ENCODE assay signal across 8 cellular contexts in the genomic region with DNA sequence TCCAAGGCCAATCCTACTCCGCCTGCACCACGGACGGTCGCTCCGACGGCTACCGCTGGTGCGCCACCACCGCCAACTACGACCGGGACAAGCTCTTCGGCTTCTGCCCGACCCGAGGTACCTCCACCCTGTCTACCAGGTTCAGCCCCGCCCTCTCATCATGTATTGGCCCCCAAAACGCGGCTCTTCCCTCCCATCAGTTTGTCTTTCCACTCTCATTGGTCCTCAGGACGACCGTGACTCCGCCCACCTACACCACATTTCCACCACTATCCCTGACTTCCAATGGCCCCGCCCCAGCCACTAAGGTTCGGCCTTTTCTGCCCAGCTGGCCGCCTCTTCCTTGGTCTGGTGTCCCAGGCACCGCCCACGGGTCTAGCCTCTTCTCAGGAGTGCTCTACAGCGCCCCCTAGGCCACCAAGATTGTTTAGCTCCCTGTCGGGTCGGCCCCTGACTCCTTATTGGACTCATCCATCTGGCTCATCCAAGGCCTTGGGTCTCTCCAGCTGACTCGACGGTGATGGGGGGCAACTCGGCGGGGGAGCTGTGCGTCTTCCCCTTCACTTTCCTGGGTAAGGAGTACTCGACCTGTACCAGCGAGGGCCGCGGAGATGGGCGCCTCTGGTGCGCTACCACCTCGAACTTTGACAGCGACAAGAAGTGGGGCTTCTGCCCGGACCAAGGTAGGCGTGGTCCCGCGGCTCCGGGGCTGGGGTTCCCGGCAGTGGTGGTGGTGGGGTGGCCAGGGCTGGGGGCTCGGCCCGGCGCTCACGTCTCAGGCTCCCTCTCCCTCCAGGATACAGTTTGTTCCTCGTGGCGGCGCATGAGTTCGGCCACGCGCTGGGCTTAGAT. TPM values are rescaled to one million over a fixed set of nuclear protein-coding genes. Genes with fewer than 3 reads are reported as not detected.
DNase-seq lines count a peak whose midpoint lies in the region; ATAC-seq and TF ChIP-seq lines count a peak whose summit lies in the region.

No MANE protein-coding gene starts in this region.

- no peaks in the 10 kb centered on the region for H3K9me3 ChIP-seq in mononuclear cell (ENCODE audit: low read depth, low read length)
- no peaks in the 10 kb centered on the region for H3K9me3 ChIP-seq in esophagus muscularis mucosa

- intact Hi-C loops in esophagus muscularis mucosa (cut with DNase I) = no loop called here

- no peaks in the 10 kb centered on the region for H3K36me3 ChIP-seq in esophagus muscularis mucosa

- no peak for ATAC-seq in activated CD4-positive, CD25-positive, alpha-beta regulatory T cell treated with anti-CD3 and anti-CD28 coated beads, Interleukin-2, amount 50 U/mL, for 24 hours

- 8% methylated on average over 46 of the region's 57 CpGs for WGBS in esophagus muscularis mucosa

- no peak overlapping the region for H3K4me3 ChIP-seq in choroid plexus epithelial cell (ENCODE audit: low read depth, low read length)
- H3K4me3 ChIP-seq in mononuclear cell (ENCODE audit: low read length) = peak overlapping the region; percentile 28
- H3K4me3 ChIP-seq in esophagus muscularis mucosa = no peak overlapping the region

- H3K27me3 ChIP-seq in mononuclear cell (ENCODE audit: insufficient read depth, low read length) (peaks cover 56% of the 10 kb centered on the region), esophagus muscularis mucosa (peaks cover 7 to 100% (median 53%) of the 10 kb centered on the region in 4 donors)

- peak; percentile 43 for DNase-seq in activated T-cell treated with anti-CD3 and anti-CD28 coated beads for 48 hours (ENCODE audit: low read depth)
- DNase-seq in activated T-cell treated with anti-CD3 and anti-CD28 coated beads for 4 hours = no peak
- no peak for DNase-seq in RWPE1 (ENCODE audit: low spot score)
- peak; percentile 27 for DNase-seq in choroid plexus epithelial cell (ENCODE audit: low read depth)
- DNase-seq in esophagus muscularis mucosa (ENCODE audit: extremely low spot score) = no peak
- DNase-seq in GOT3 (lab: John Stamatoyannopoulos, UW) = no peak

- H3K4me1 ChIP-seq in mononuclear cell (ENCODE audit: insufficient read depth, low read length) = peaks cover 67% of the 10 kb centered on the region
- peaks cover 5 to 39% (median 26%) of the 10 kb centered on the region in 4 donors for H3K4me1 ChIP-seq in esophagus muscularis mucosa

- TF ChIP-seq POLR2A in esophagus muscularis mucosa (IDR thresholded peaks at IDR 0.05; ENCODE audit: low read depth) = no peak

- H3K27ac ChIP-seq in RWPE1 = no peak overlapping the region
- no peak overlapping the region for H3K27ac ChIP-seq in esophagus muscularis mucosa (replicated peaks in 1 of 4)

- peak; percentile 62 for TF ChIP-seq CTCF in RWPE1 (conservative IDR thresholded peaks at IDR 0.05; ENCODE audit: low read depth)
- TF ChIP-seq CTCF in choroid plexus epithelial cell (conservative IDR thresholded peaks at IDR 0.05; ENCODE audit: low read depth, low read length) = peak; percentile 28
- no peak for TF ChIP-seq CTCF in esophagus muscularis mucosa (IDR thresholded peaks at IDR 0.05)

- CTCF ChIA-PET in RWPE1 (lab: Yijun Ruan, JAX) = interaction anchor here (0.6 to 4.7 kb wide), 13 partner anchors 9 to 186 kb away, joined by 3 to 82 read pairs (median 4); a partner anchor contains a TSS

- no peak for TF ChIP-seq EP300 in esophagus muscularis mucosa (IDR thresholded peaks at IDR 0.05)

- POLR2A ChIA-PET in RWPE1 (lab: Yijun Ruan, JAX; ENCODE audit: low non-redundant PET) = no interaction called here

RNA-seq across cellular contexts. Expression of a gene that starts 3.1 kb away (rescaled TPM):
- total RNA-seq in mononuclear cell (3.0 TPM), esophagus muscularis mucosa (1 to 10 TPM in 1 of 4 donors, under 1 TPM in 3; 0.11 to 6.5 (median 0.63) TPM)

RNA-seq across cellular contexts. Expression of a gene that starts 17.2 kb away (rescaled TPM):
- total RNA-seq in mononuclear cell (0.10 TPM), esophagus muscularis mucosa (1 to 10 TPM in 1 of 4 donors, under 1 TPM in 1, not detected in 2; 0.99 to 1.2 TPM)

RNA-seq across cellular contexts. Expression of a gene that starts 39.9 kb away (rescaled TPM):
- 49.4 TPM for total RNA-seq in mononuclear cell
- 10 to 100 TPM; 12.9 to 19.0 (median 15.3) TPM for total RNA-seq in esophagus muscularis mucosa

Comparison
In these comparisons a context has a peak if more than half of its experiments do, and no peak if none do; other contexts are left out.
1. DNase-seq: peak in activated T-cell treated with anti-CD3 and anti-CD28 coated beads for 48 hours (single experiment) and choroid plexus epithelial cell (single experiment); none in activated T-cell treated with anti-CD3 and anti-CD28 coated beads for 4 hours (single experiment), RWPE1 (single experiment), esophagus muscularis mucosa (single experiment) and GOT3 (single experiment).
2. CTCF ChIP-seq: peak in RWPE1 (single experiment) and choroid plexus epithelial cell (single experiment); none in esophagus muscularis mucosa (0 of 3).